1 cellular context compared by ENCODE assay signal in genomic region chr11:63871962-63872832, GRCh38.
TF ChIP-seq lines count a peak whose summit lies in the region.

No MANE protein-coding gene starts in this region.

TF ChIP-seq in HEK293, 187 proteins besides CTCF, POLR2A, EP300 and RAD21 (continued from another document and continues in another):
- TF ChIP-seq AEBP2 (tag by site-specific recombination; IDR thresholded peaks at IDR 0.05; ENCODE audit: borderline replicate concordance) (no peak), ZSCAN4 (tag by site-specific recombination; IDR thresholded peaks at IDR 0.05) (no peak), ZNF341 (tag by site-specific recombination; IDR thresholded peaks at IDR 0.05; ENCODE audit: low read depth) (0 out of 2 replicates have a peak, but pooled peaks have one; percentile 18), ZSCAN30 (tag by site-specific recombination; IDR thresholded peaks at IDR 0.05) (no peak), ZNF433 (tag by site-specific recombination; IDR thresholded peaks at IDR 0.05; ENCODE audit: low read depth) (no peak), ZFP69B (tag by site-specific recombination; IDR thresholded peaks at IDR 0.05) (no peak), SP7 (tag by site-specific recombination; IDR thresholded peaks at IDR 0.05) (0 out of 2 replicates have a peak, but pooled peaks have one; percentile 16), ZBTB8A (tag by site-specific recombination; IDR thresholded peaks at IDR 0.05) (no peak), TSHZ1 (tag by site-specific recombination; IDR thresholded peaks at IDR 0.05; ENCODE audit: borderline replicate concordance) (no peak), OSR2 (tag by site-specific recombination; IDR thresholded peaks at IDR 0.05) (peak; percentile 89), ZNF623 (tag by site-specific recombination; IDR thresholded peaks at IDR 0.05) (no peak), ZNF366 (tag by site-specific recombination; conservative IDR thresholded peaks at IDR 0.05) (0 out of 2 replicates have a peak, but pooled peaks have one; percentile 41), ZNF658 (tag by site-specific recombination; IDR thresholded peaks at IDR 0.05) (no peak), ZNF639 (tag by site-specific recombination; IDR thresholded peaks at IDR 0.05) (no peak), ZNF621 (tag by site-specific recombination; IDR thresholded peaks at IDR 0.05) (no peak), ZBTB21 (tag by site-specific recombination; IDR thresholded peaks at IDR 0.05) (no peak), MEIS1 (CRISPR knock-in tag; IDR thresholded peaks at IDR 0.05; ENCODE audit: borderline replicate concordance) (no peak), HIC1 (tag by site-specific recombination; IDR thresholded peaks at IDR 0.05) (no peak), ZNF645 (tag by site-specific recombination; IDR thresholded peaks at IDR 0.05) (no peak), ZNF18 (tag by site-specific recombination; IDR thresholded peaks at IDR 0.05) (no peak), ZBTB20 (tag by site-specific recombination; IDR thresholded peaks at IDR 0.05) (peak; percentile 29; the same call in 1 of the 2 replicates), ZNF426 (tag by site-specific recombination; IDR thresholded peaks at IDR 0.05) (no peak), ZNF133 (tag by site-specific recombination; IDR thresholded peaks at IDR 0.05) (no peak), ZNF175 (tag by site-specific recombination; IDR thresholded peaks at IDR 0.05) (no peak), ZNF114 (tag by site-specific recombination; IDR thresholded peaks at IDR 0.05) (no peak), ZNF501 (tag by site-specific recombination; IDR thresholded peaks at IDR 0.05) (no peak), RBAK (tag by site-specific recombination; IDR thresholded peaks at IDR 0.05) (no peak), ZNF148 (tag by site-specific recombination; IDR thresholded peaks at IDR 0.05; ENCODE audit: borderline replicate concordance) (no peak), PRDM10 (tag by site-specific recombination; IDR thresholded peaks at IDR 0.05) (peak; percentile 39; the same call in 1 of the 2 replicates), ZNF626 (tag by site-specific recombination; IDR thresholded peaks at IDR 0.05) (no peak), ZBTB44 (tag by site-specific recombination; IDR thresholded peaks at IDR 0.05) (no peak), KLF10 (tag by site-specific recombination; IDR thresholded peaks at IDR 0.05) (no peak), ZXDB (tag by site-specific recombination; IDR thresholded peaks at IDR 0.05) (no peak), FEZF1 (tag by site-specific recombination; IDR thresholded peaks at IDR 0.05) (no peak), ZSCAN23 (tag by site-specific recombination; IDR thresholded peaks at IDR 0.05) (no peak), ZNF529 (tag by site-specific recombination; IDR thresholded peaks at IDR 0.05; ENCODE audit: insufficient replicate concordance) (no peak), ZNF544 (tag by site-specific recombination; IDR thresholded peaks at IDR 0.05) (no peak), ZNF596 (tag by site-specific recombination; IDR thresholded peaks at IDR 0.05) (no peak), SP2 (tag by site-specific recombination; IDR thresholded peaks at IDR 0.05) (peak; percentile 54), ZNF660 (tag by site-specific recombination; IDR thresholded peaks at IDR 0.05) (peak; percentile 32; the same call in 1 of the 2 replicates), ZNF830 (tag by site-specific recombination; IDR thresholded peaks at IDR 0.05; ENCODE audit: low read depth) (no peak), GLIS1 (tag by site-specific recombination; IDR thresholded peaks at IDR 0.05) (peak; percentile 47)
